8 cellular contexts compared by ENCODE assay signal in the genomic region with DNA sequence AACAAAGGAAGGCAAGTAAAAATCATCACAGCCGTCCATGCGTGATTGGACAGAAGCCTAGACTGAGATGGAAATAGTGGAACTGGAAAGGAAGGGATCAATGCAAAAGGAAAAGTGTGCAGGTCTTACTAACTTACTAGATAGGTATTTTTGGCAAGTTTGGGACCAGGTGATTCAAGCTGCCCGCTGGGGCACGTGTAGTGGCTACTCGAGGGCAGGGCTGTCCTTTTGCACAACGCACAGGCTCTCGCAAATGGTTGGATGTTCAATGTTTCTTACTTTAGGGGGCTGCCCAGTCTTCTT. TPM values are rescaled to one million over a fixed set of nuclear protein-coding genes. Genes with fewer than 3 reads are reported as not detected.
DNase-seq lines count a peak whose midpoint lies in the region; ATAC-seq and TF ChIP-seq lines count a peak whose summit lies in the region.

No MANE protein-coding gene starts in this region.

- H3K4me1 ChIP-seq in HAP-1, result peaks cover 7% of the 10 kb centered on the region; the same call in 1 of the 2 replicates

- H3K9me3 ChIP-seq in HAP-1, result no peaks in the 10 kb centered on the region

- DNase-seq in HAP-1 (ENCODE audit: low spot score in 2 of 2) (no peak), fibroblast of villous mesenchyme (ENCODE audit: low read depth) (no peak), NCI-H2081 treated with DMSO at 0.1 percent for 48 hours (lab: John Stamatoyannopoulos, UW) (no peak), NCI-H1694 (lab: John Stamatoyannopoulos, UW) (no peak), HEK293T (ENCODE audit: extremely low spot score) (no peak)

- in situ Hi-C loops in HAP-1 (cut with MboI; ENCODE audit: low sequenced_read_pairs), result no loop called here

- H3K27ac ChIP-seq in VCaP (peak overlapping the region; percentile 83), skin epidermis (peak overlapping the region in 19 of 21 experiments; percentile 78 to 93 (median 84))

- TF ChIP-seq CTCF in VCaP (conservative IDR thresholded peaks at IDR 0.05) (no peak), fibroblast of villous mesenchyme (IDR thresholded peaks at IDR 0.05; ENCODE audit: insufficient read depth, low read depth, low read length) (no peak)

- peak overlapping the region; percentile 81 for H3K4me3 ChIP-seq in HAP-1
- peak overlapping the region; percentile 89 for H3K4me3 ChIP-seq in fibroblast of villous mesenchyme (ENCODE audit: low read depth, low read length)
- peak overlapping the region; percentile 55 to 92 (median 88) for H3K4me3 ChIP-seq in skin epidermis

- H3K36me3 ChIP-seq in HAP-1 (replicated peaks), result peaks cover 2% of the 10 kb centered on the region; the same call in 1 of the 2 replicates

- ATAC-seq in HG03196 (IDR thresholded peaks at IDR 0.05; ENCODE audit: unreplicated experiment), result no peak

- no peaks in the 10 kb centered on the region for H3K27me3 ChIP-seq in HAP-1 (ENCODE audit: low read depth)

- POLR2A ChIA-PET in HEK293T (lab: Yijun Ruan, JAX), result no interaction called here

- CTCF ChIA-PET in HEK293T (lab: Yijun Ruan, JAX), result no interaction called here

TF ChIP-seq in HEK293T, 16 proteins besides CTCF, POLR2A, EP300 and RAD21:
- no peak for TF ChIP-seq ARNT (IDR thresholded peaks at IDR 0.05)
- no peak for TF ChIP-seq NFRKB (IDR thresholded peaks at IDR 0.05)
- TF ChIP-seq SP1 (IDR thresholded peaks at IDR 0.05), result no peak
- TF ChIP-seq FOXM1 (IDR thresholded peaks at IDR 0.05; ENCODE audit: borderline replicate concordance), result no peak
- no peak for TF ChIP-seq PKNOX1 (IDR thresholded peaks at IDR 0.05)
- no peak for TF ChIP-seq LEF1 (IDR thresholded peaks at IDR 0.05; ENCODE audit: borderline replicate concordance)

RNA-seq across cellular contexts. Expression of gene ALG6, which starts 0.6 kb away (rescaled TPM):
- 8.7 and 13.0 TPM in 2 replicates for total RNA-seq in fibroblast of villous mesenchyme

RNA-seq across cellular contexts. Expression of gene FOXD3, which starts 44.5 kb away (rescaled TPM):
- total RNA-seq in fibroblast of villous mesenchyme, result not detected in 2 replicates
